ENCODE assay signal across 16 cellular contexts in the genomic region with DNA sequence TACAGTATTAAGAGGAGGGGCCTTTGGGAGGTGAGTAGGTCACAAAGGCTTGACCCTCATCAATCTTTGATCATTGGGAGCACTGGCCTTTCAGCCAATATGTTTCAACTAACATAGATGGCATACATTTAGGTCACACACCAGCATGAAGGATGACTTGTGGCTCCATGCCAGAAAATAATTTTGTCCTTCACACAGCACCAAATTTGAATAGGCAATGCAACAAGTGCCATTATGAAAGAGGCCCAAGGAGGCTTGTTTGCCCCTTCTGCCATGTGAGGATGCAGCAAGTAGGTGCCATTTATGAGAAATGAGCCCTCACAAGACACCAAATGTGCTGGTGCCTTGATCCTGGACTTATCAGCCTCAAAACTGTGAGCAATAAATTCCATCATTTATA.
"Had no signal": no experiment of that assay in that cellular context is flagged by ENCODE, and none has a peak within 500 bp of the region (broad histone marks: within the 10 kb centered on the region; RNA-seq: fewer than 3 reads in every experiment).

No MANE protein-coding gene starts in this region.

- H3K27ac ChIP-seq: SJCRH30 had no signal

- H3K4me3 ChIP-seq: SJCRH30 had no signal

- DNase-seq: KBM-7, MV-4-11, NCI-H1048, NCI-H1105, NCI-H1436, NCI-H187, NCI-H2029, NCI-H2081 treated with DMSO at 0.1 percent for 48 hours, NCI-H2171, NCI-H226, NCI-H524, NCI-H82, SHP77 treated with DMSO at 0.1 percent for 48 hours, T-helper 1 cell, T-helper 17 cell had no signal
